Comparison of ENCODE assay signal across 34 cellular contexts in the genomic region with DNA sequence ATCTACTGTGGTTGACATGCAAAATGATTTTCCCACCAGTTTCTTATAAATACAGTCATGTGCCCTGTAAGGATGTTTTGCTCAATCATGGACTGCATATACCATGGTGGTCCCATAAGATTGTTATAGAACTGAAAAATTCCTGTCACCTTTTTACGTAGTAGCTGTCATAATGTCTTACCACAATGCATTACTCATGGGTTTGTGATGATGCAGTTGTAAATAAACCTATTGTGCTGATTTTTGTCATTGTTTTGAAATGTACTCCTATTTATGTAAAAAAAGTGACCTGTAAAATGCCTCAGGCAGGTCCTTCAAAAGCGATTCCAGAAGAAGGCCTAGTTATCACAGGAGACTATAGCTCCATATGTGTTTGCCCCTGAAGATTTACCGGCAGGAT.
"Had no signal": no experiment of that assay in that cellular context is flagged by ENCODE, and none has a peak within 500 bp of the region (broad histone marks: within the 10 kb centered on the region; RNA-seq: fewer than 3 reads in every experiment).

No MANE protein-coding gene starts in this region.

- H3K27ac ChIP-seq: adrenal gland, body of pancreas, brain microvascular endothelial cell, breast epithelium, VCaP had no signal

- DNase-seq: activated B cell treated with CpG ODN at 0.5 μM for 24 hours; activated CD4-positive, alpha-beta memory T cell treated with anti-CD3 and anti-CD28 coated beads for 36 hours; activated CD4-positive, alpha-beta T cell treated with anti-CD3 and anti-CD28 coated beads for 4 hours; activated CD4-positive, alpha-beta T cell treated with anti-CD3 and anti-CD28 coated beads, Interleukin-2, amount 10 ng/mL, durations not matched to agents 24 days and 14 days; activated CD4-positive, alpha-beta T cell treated with anti-CD3 and anti-CD28 coated beads, Interleukin-2, amount 50 U/mL, for 1 hour; activated CD4-positive, alpha-beta T cell treated with anti-CD3 and anti-CD28 coated beads, Interleukin-2, amount 50 U/mL, for 4 hours; activated CD4-positive, CD25-positive, alpha-beta regulatory T cell treated with anti-CD3 and anti-CD28 coated beads, Interleukin-2, amount 50 U/mL, for 72 hours; activated CD8-positive, alpha-beta memory T cell treated with anti-CD3 and anti-CD28 coated beads, Interleukin-2, amount 50 U/mL, for 4 hours; activated CD8-positive, alpha-beta T cell treated with anti-CD3 and anti-CD28 coated beads for 36 hours; activated effector memory CD4-positive, alpha-beta T cell treated with anti-CD3 and anti-CD28 coated beads, Interleukin-2, amount 50 U/mL, for 16 hours; activated gamma-delta T cell treated with Interleukin-2 at 50 U/mL for 16 hours; activated naive CD4-positive, alpha-beta T cell; activated naive CD4-positive, alpha-beta T cell treated with anti-CD3 and anti-CD28 coated beads for 36 hours; activated naive CD4-positive, alpha-beta T cell treated with anti-CD3 and anti-CD28 coated beads, Interleukin-2, amount 50 U/mL, for 16 hours; activated naive CD8-positive, alpha-beta T cell treated with anti-CD3 and anti-CD28 coated beads for 36 hours; activated T-cell treated with anti-CD3 and anti-CD28 coated beads for 4 hours; activated T-cell treated with anti-CD3 and anti-CD28 coated beads, Interleukin-2, amount 50 U/mL, for 1 hour; activated T-cell treated with anti-CD3 and anti-CD28 coated beads, Interleukin-2, amount 50 U/mL, for 4 hours; activated T-cell treated with anti-CD3 and anti-CD28 coated beads, Interleukin-2, amount 50 U/mL, for 72 hours; adrenal gland; amniotic stem cell; aorta; body of pancreas; brain microvascular endothelial cell; central memory CD4-positive, alpha-beta T cell; T-helper 1 cell; T-helper 2 cell; T-helper 9 cell had no signal

- ATAC-seq: activated CD8-positive, alpha-beta T cell treated with anti-CD3 and anti-CD28 coated beads for 36 hours; activated naive CD4-positive, alpha-beta T cell treated with anti-CD3 and anti-CD28 coated beads, Interleukin-2, amount 50 U/mL, for 72 hours; activated T-cell treated with anti-CD3 and anti-CD28 coated beads, Interleukin-2, amount 50 U/mL, for 4 hours; activated T-cell treated with anti-CD3 and anti-CD28 coated beads, Interleukin-2, amount 50 U/mL, for 72 hours; activated T-helper 17 cell treated with anti-CD3 and anti-CD28 coated beads, Interleukin-2, amount 50 U/mL, for 72 hours; body of pancreas had no signal

- H3K36me3 ChIP-seq: adrenal gland, brain microvascular endothelial cell, breast epithelium had no signal

- FAIRE-seq: astrocyte, TTC549 had no signal

- H3K27me3 ChIP-seq: adrenal gland, body of pancreas, brain microvascular endothelial cell, breast epithelium had no signal

- H3K4me1 ChIP-seq: adrenal gland, body of pancreas, breast epithelium had no signal

- H3K4me3 ChIP-seq: adrenal gland, body of pancreas, breast epithelium had no signal

- H3K9me3 ChIP-seq: adrenal gland, body of pancreas had no signal
